Comparison of ENCODE assay signal across 20 cellular contexts in genomic region chr1:4460052-4460451, GRCh38.
A peak's percentile ranks its signal among the peaks of the same experiment; 100 is the strongest.
DNase-seq lines count a peak whose midpoint lies in the region; ATAC-seq lines count a peak whose summit lies in the region.
"Had no signal": no experiment of that assay in that cellular context is flagged by ENCODE, and none has a peak within 500 bp of the region (broad histone marks: within the 10 kb centered on the region; RNA-seq: fewer than 3 reads in every experiment).

No MANE protein-coding gene starts in this region.

- H3K27me3 Mint-ChIP-seq in activated naive CD4-positive, alpha-beta T cell treated with anti-CD3 and anti-CD28 coated beads, Interleukin-2, amount 10 ng/mL, durations not matched to agents 7 days and 5 days, result no peaks in the 10 kb centered on the region
- H3K27me3 Mint-ChIP-seq in stimulated activated naive CD8-positive, alpha-beta T cell treated with anti-CD3 and anti-CD28 coated beads, Interleukin-15, amount 100 ng/mL, for 72 hours, result no peaks in the 10 kb centered on the region
- H3K27me3 Mint-ChIP-seq: B cell; CD4-positive, alpha-beta T cell had no signal

- H3K79me1 ChIP-seq in neuronal stem cell (ENCODE audit: low read depth, low read length), result no peaks in the 10 kb centered on the region

- no peak overlapping the region for H2BK15ac ChIP-seq in neuronal stem cell (ENCODE audit: low read length)

- H3K9me3 Mint-ChIP-seq in activated naive CD4-positive, alpha-beta T cell treated with anti-CD3 and anti-CD28 coated beads, Interleukin-2, amount 10 ng/mL, durations not matched to agents 7 days and 5 days, result peaks cover 4% of the 10 kb centered on the region
- H3K9me3 Mint-ChIP-seq in stimulated activated naive CD8-positive, alpha-beta T cell treated with anti-CD3 and anti-CD28 coated beads, Interleukin-15, amount 100 ng/mL, for 72 hours, result peaks cover 4 to 8% of the 10 kb centered on the region in 2 donors
- H3K9me3 Mint-ChIP-seq: CD4-positive, alpha-beta T cell had no signal

- peak overlapping the region; percentile 39 for H3K27ac Mint-ChIP-seq in activated naive CD4-positive, alpha-beta T cell treated with anti-CD3 and anti-CD28 coated beads, Interleukin-2, amount 10 ng/mL, durations not matched to agents 7 days and 5 days
- no peak overlapping the region for H3K27ac Mint-ChIP-seq in stimulated activated naive CD8-positive, alpha-beta T cell treated with anti-CD3 and anti-CD28 coated beads, Interleukin-15, amount 100 ng/mL, for 72 hours
- H3K27ac Mint-ChIP-seq: B cell; CD4-positive, alpha-beta T cell; CD8-positive, alpha-beta T cell had no signal

- H3K9me3 ChIP-seq in neuronal stem cell (replicated peaks in 1 of 2; ENCODE audit: control insufficient read depth in 2 of 2, insufficient read depth in 1 of 2, low read depth in 1 of 2, low read length in 2 of 2) (peaks cover 0 to 1% of the 10 kb centered on the region in 2 donors), aorta (ENCODE audit: control insufficient read depth, low read length) (no peaks in the 10 kb centered on the region)
- H3K9me3 ChIP-seq: Caco-2 had no signal

- no peak overlapping the region for H3K9ac ChIP-seq in neuronal stem cell (ENCODE audit: low read depth, low read length, poor library complexity)
- H3K9ac ChIP-seq: BLaER1 treated with 17β-estradiol and CSF1 and Interleukin-3, amounts not matched to agents 10 nM and 100 nM had no signal

- H2AFZ ChIP-seq in neuronal stem cell (ENCODE audit: low read length), result no peak overlapping the region

- WGBS in neuronal stem cell (ENCODE audit: extremely low coverage in 2 of 2, insufficient read length in 2 of 2, insufficient replicate concordance in 1 of 2), 2 donors, result no CpG with 5 or more reads among the region's 5 CpGs
- 93 to 96% methylated on average over 5 of the region's 5 CpGs for WGBS in aorta, 2 donors

- CTCF ChIA-PET in activated naive CD4-positive, alpha-beta T cell treated with anti-CD3 and anti-CD28 coated beads, Interleukin-2, amount 10 ng/mL, durations not matched to agents 7 days and 5 days (lab: Charles Lee), result no interaction called here

- H3K4me1 ChIP-seq in neuronal stem cell (ENCODE audit: control insufficient read depth in 2 of 2, insufficient read depth in 1 of 2, low read depth in 1 of 2, low read length in 2 of 2) (no peaks in the 10 kb centered on the region), aorta (ENCODE audit: control insufficient read depth in 1 of 2, insufficient read depth in 2 of 2, low read length in 2 of 2) (no peaks in the 10 kb centered on the region)
- H3K4me1 ChIP-seq: A549, Caco-2 had no signal

- H3K4me3 ChIP-seq in neuronal stem cell (ENCODE audit: low read length in 2 of 2), result no peak overlapping the region
- no peak overlapping the region for H3K4me3 ChIP-seq in aorta (ENCODE audit: low read length in 2 of 2)
- H3K4me3 ChIP-seq: A549; BLaER1 treated with 17β-estradiol and CSF1 and Interleukin-3, amounts not matched to agents 10 nM and 100 nM had no signal

- DNase-seq in activated naive CD4-positive, alpha-beta T cell treated with anti-CD3 and anti-CD28 coated beads, Interleukin-2, amount 10 ng/mL, durations not matched to agents 7 days and 5 days, result no peak
- no peak for DNase-seq in activated naive CD4-positive, alpha-beta T cell treated with Interleukin-2 at 50 U/mL for 16 hours
- no peak for DNase-seq in stimulated activated naive CD8-positive, alpha-beta T cell treated with anti-CD3 and anti-CD28 coated beads, Interleukin-15, Interleukin-2, amounts not matched to agents 100 U/mL and 50 U/mL, for 24 hours
- DNase-seq in stimulated activated naive CD8-positive, alpha-beta T cell treated with anti-CD3 and anti-CD28 coated beads, Interleukin-15, amount 100 ng/mL, for 72 hours, result no peak
- DNase-seq in neuronal stem cell (ENCODE audit: low spot score) (no peak), aorta (no peak), retina (no peak)
- DNase-seq: AML-193; Caco-2; Calu3; CD4-positive, alpha-beta T cell; CD8-positive, alpha-beta T cell; DMS79 treated with DMSO at 0.1 percent for 48 hours; GF-D8 had no signal

- H3K27ac ChIP-seq in neuronal stem cell (replicated peaks; ENCODE audit: low read length), result no peak overlapping the region
- H3K27ac ChIP-seq in aorta (ENCODE audit: low read depth in 1 of 2, low read length in 2 of 2), result no peak overlapping the region
- H3K27ac ChIP-seq: 22Rv1; A549; BLaER1 treated with 17β-estradiol and CSF1 and Interleukin-3, amounts not matched to agents 10 nM and 100 nM; C4-2B had no signal

- peak overlapping the region; percentile 76 for H2AK5ac ChIP-seq in neuronal stem cell (ENCODE audit: low read depth, low read length)

- ATAC-seq in stimulated activated naive CD8-positive, alpha-beta T cell treated with anti-CD3 and anti-CD28 coated beads, Interleukin-15, Interleukin-2, amounts not matched to agents 100 U/mL and 50 U/mL, for 24 hours, result peak; percentile 14
- no peak for ATAC-seq in stimulated activated naive CD8-positive, alpha-beta T cell treated with anti-CD3 and anti-CD28 coated beads, Interleukin-15, amount 100 ng/mL, for 72 hours
- peak; percentile 30 for ATAC-seq in aorta (ENCODE audit: low FRiP score)
- no peak for ATAC-seq in GM21528 (IDR thresholded peaks at IDR 0.05; ENCODE audit: low FRiP score, unreplicated experiment)
- ATAC-seq: A549; CD8-positive, alpha-beta T cell had no signal

- no peak overlapping the region for H2BK120ac ChIP-seq in neuronal stem cell (ENCODE audit: low read depth, low read length)

- H3K36me3 Mint-ChIP-seq in activated naive CD4-positive, alpha-beta T cell treated with anti-CD3 and anti-CD28 coated beads, Interleukin-2, amount 10 ng/mL, durations not matched to agents 7 days and 5 days, result no peaks in the 10 kb centered on the region
- H3K36me3 Mint-ChIP-seq: CD8-positive, alpha-beta T cell had no signal

- no peak overlapping the region for H4K8ac ChIP-seq in neuronal stem cell (ENCODE audit: low read depth, low read length)

- H3K4me1 Mint-ChIP-seq in activated naive CD4-positive, alpha-beta T cell treated with anti-CD3 and anti-CD28 coated beads, Interleukin-2, amount 10 ng/mL, durations not matched to agents 7 days and 5 days, result no peaks in the 10 kb centered on the region
- H3K4me1 Mint-ChIP-seq in stimulated activated naive CD8-positive, alpha-beta T cell treated with anti-CD3 and anti-CD28 coated beads, Interleukin-15, amount 100 ng/mL, for 72 hours, result no peaks in the 10 kb centered on the region
- H3K4me1 Mint-ChIP-seq: B cell had no signal

- no peak overlapping the region for H3K4me3 Mint-ChIP-seq in activated naive CD4-positive, alpha-beta T cell treated with anti-CD3 and anti-CD28 coated beads, Interleukin-2, amount 10 ng/mL, durations not matched to agents 7 days and 5 days
- no peak overlapping the region for H3K4me3 Mint-ChIP-seq in stimulated activated naive CD8-positive, alpha-beta T cell treated with anti-CD3 and anti-CD28 coated beads, Interleukin-15, amount 100 ng/mL, for 72 hours
- H3K4me3 Mint-ChIP-seq: B cell; CD4-positive, alpha-beta T cell; CD8-positive, alpha-beta T cell had no signal

- H3K27me3 ChIP-seq in neuronal stem cell (ENCODE audit: control insufficient read depth in 3 of 3, insufficient read depth in 3 of 3, low read depth in 1 of 3, low read length in 3 of 3) (no peaks in the 10 kb centered on the region), aorta (ENCODE audit: control insufficient read depth in 1 of 2, insufficient read depth in 2 of 2, low read length in 1 of 2) (no peaks in the 10 kb centered on the region)
- H3K27me3 ChIP-seq: BLaER1 treated with 17β-estradiol and CSF1 and Interleukin-3, amounts not matched to agents 10 nM and 100 nM had no signal

- H3K14ac ChIP-seq in neuronal stem cell (ENCODE audit: low read length), result peak overlapping the region; percentile 40

- H2BK5ac ChIP-seq in neuronal stem cell (ENCODE audit: low read length), result no peak overlapping the region

- no peak overlapping the region for H4K91ac ChIP-seq in neuronal stem cell (ENCODE audit: low read depth, low read length, poor library complexity)

- H3K23ac ChIP-seq in neuronal stem cell (ENCODE audit: low read depth, low read length, poor library complexity), result peak overlapping the region; percentile 47

- H3K4ac ChIP-seq in neuronal stem cell (ENCODE audit: low read length), result no peak overlapping the region

- no peak overlapping the region for H2BK12ac ChIP-seq in neuronal stem cell (ENCODE audit: low read length)

- intact Hi-C loops in aorta (cut with DNase I), result no loop called here

- no peaks in the 10 kb centered on the region for H3K36me3 ChIP-seq in neuronal stem cell (replicated peaks in 1 of 2; ENCODE audit: control insufficient read depth in 2 of 2, insufficient read depth in 2 of 2, low read length in 2 of 2)
- no peaks in the 10 kb centered on the region for H3K36me3 ChIP-seq in aorta (ENCODE audit: control insufficient read depth in 1 of 2, insufficient read depth in 2 of 2, low read length in 1 of 2)
- H3K36me3 ChIP-seq: BLaER1 treated with 17β-estradiol and CSF1 and Interleukin-3, amounts not matched to agents 10 nM and 100 nM had no signal

- H3K4me2 ChIP-seq in neuronal stem cell (ENCODE audit: insufficient read depth, low read length, poor library complexity, severe bottlenecking), result no peak overlapping the region
- H3K4me2 ChIP-seq: A549; BLaER1 treated with 17β-estradiol and CSF1 and Interleukin-3, amounts not matched to agents 10 nM and 100 nM had no signal

- peak overlapping the region; percentile 32 for H3K18ac ChIP-seq in neuronal stem cell (ENCODE audit: low read length)

Comparison
In these comparisons a context has a peak if more than half of its experiments do, and no peak if none do; other contexts are left out.
1. ATAC-seq: peak in stimulated activated naive CD8-positive, alpha-beta T cell treated with anti-CD3 and anti-CD28 coated beads, Interleukin-15, Interleukin-2, amounts not matched to agents 100 U/mL and 50 U/mL, for 24 hours (single experiment) and aorta (single experiment); none in stimulated activated naive CD8-positive, alpha-beta T cell treated with anti-CD3 and anti-CD28 coated beads, Interleukin-15, amount 100 ng/mL, for 72 hours (single experiment) and GM21528 (single experiment).